24 cellular contexts compared by ENCODE assay signal in genomic region chr16:69721441-69721957, GRCh38. TPM values are rescaled to one million over a fixed set of nuclear protein-coding genes. Genes with fewer than 3 reads are reported as not detected.
DNase-seq lines count a peak whose midpoint lies in the region; ATAC-seq and TF ChIP-seq lines count a peak whose summit lies in the region.
"Had no signal": no experiment of that assay in that cellular context is flagged by ENCODE, and none has a peak within 500 bp of the region (broad histone marks: within the 10 kb centered on the region; RNA-seq: fewer than 3 reads in every experiment).

No MANE protein-coding gene starts in this region.

- no peaks in the 10 kb centered on the region for H3K9me3 Mint-ChIP-seq in type B pancreatic cell

- H3K4me3 ChIP-seq in right atrium auricular region (no peak overlapping the region), right cardiac atrium (ENCODE audit: low read length) (no peak overlapping the region), Panc1 (ENCODE audit: low read depth in 2 of 2, low read length in 2 of 2) (no peak overlapping the region)

- H3K4me1 ChIP-seq in right atrium auricular region (peaks cover 0 to 18% of the 10 kb centered on the region in 2 donors), right cardiac atrium (ENCODE audit: control insufficient read depth, insufficient read depth, low read length) (no peaks in the 10 kb centered on the region), Panc1 (ENCODE audit: control insufficient read depth, insufficient read depth, low read length) (peaks cover 14% of the 10 kb centered on the region; the same call in 1 of the 2 replicates)
- H3K4me1 ChIP-seq: BE2C had no signal

- peak; percentile 21 for DNase-seq in right atrium auricular region (ENCODE audit: low spot score)
- DNase-seq in right cardiac atrium = no peak
- DNase-seq in Panc1 (ENCODE audit: low read depth, low spot score) = no peak
- DNase-seq in mesenteric fat pad (ENCODE audit: low spot score) = peak; percentile 24
- DNase-seq in type B pancreatic cell (ENCODE audit: extremely low spot score, unreplicated experiment) = peak; percentile 11
- no peak for DNase-seq in NCI-H2227 (lab: John Stamatoyannopoulos, UW; ENCODE audit: unreplicated experiment)
- DNase-seq: ACHN; BE2C; GOT3; HCEC 1CT; KBM-7; MV-4-11; NCI-H1105; NCI-H1436 treated with DMSO at 0.1 percent for 48 hours; NCI-H187 treated with DMSO at 0.1 percent for 48 hours; NCI-H446 treated with DMSO at 0.1 percent for 48 hours; NCI-H526; NCI-H82; NK-92 treated with Interleukin-12 subunit alpha and Interleukin-12 subunit beta, amount 100 ng/mL, for 24 hours; PC-3; RPMI8226; SHP77 had no signal

- H3K4me3 Mint-ChIP-seq in type B pancreatic cell = no peak overlapping the region

- intact Hi-C loops in right cardiac atrium (cut with DNase I) = no loop called here
- intact Hi-C loops in Panc1 (cut with micrococcal nuclease; ENCODE audit: unreplicated experiment) = no loop called here

- H3K4me1 Mint-ChIP-seq in type B pancreatic cell (ENCODE audit: unreplicated experiment) = peaks cover 16% of the 10 kb centered on the region

- H3K27ac Mint-ChIP-seq in type B pancreatic cell = peak overlapping the region; percentile 46

- CTCF ChIA-PET in Panc1 (lab: Charles Lee) = no interaction called here

- peaks cover 4% of the 10 kb centered on the region for H3K36me3 ChIP-seq in right atrium auricular region
- H3K36me3 ChIP-seq in Panc1 (ENCODE audit: control insufficient read depth, insufficient read depth, low read length) = peaks cover 2% of the 10 kb centered on the region
- H3K36me3 ChIP-seq: BE2C had no signal

- POLR2A ChIA-PET in Panc1 (lab: Charles Lee) = no interaction called here

- in situ Hi-C loops in Panc1 (cut with HindIII; ENCODE audit: low pct_unique_long_range_greater_than_20kb, low sequenced_read_pairs) = no loop called here

- peaks cover 7% of the 10 kb centered on the region for H3K36me3 Mint-ChIP-seq in type B pancreatic cell

- H3K27me3 ChIP-seq in right atrium auricular region = no peaks in the 10 kb centered on the region
- H3K27me3 ChIP-seq in right cardiac atrium (ENCODE audit: control insufficient read depth, insufficient read depth) = no peaks in the 10 kb centered on the region
- H3K27me3 ChIP-seq in Panc1 (ENCODE audit: control insufficient read depth, insufficient read depth, low read length) = no peaks in the 10 kb centered on the region
- H3K27me3 ChIP-seq: BE2C had no signal

- H3K27ac ChIP-seq in right atrium auricular region = no peak overlapping the region
- no peak overlapping the region for H3K27ac ChIP-seq in right cardiac atrium (ENCODE audit: low read length)
- H3K27ac ChIP-seq in Panc1 (ENCODE audit: low read length) = peak overlapping the region; percentile 53

- WGBS in right cardiac atrium = 96% methylated on average over 6 of the region's 6 CpGs

- BruUV-seq in Panc1 (replicated peaks; lab: Mats Ljungman, UMichigan) = no TSS peak

- H3K9me3 ChIP-seq in right atrium auricular region (no peaks in the 10 kb centered on the region), right cardiac atrium (ENCODE audit: control insufficient read depth, low read length) (no peaks in the 10 kb centered on the region), Panc1 (ENCODE audit: control insufficient read depth, insufficient read depth, low read depth, low read length) (no peaks in the 10 kb centered on the region)
- H3K9me3 ChIP-seq: BE2C had no signal

- H3K27me3 Mint-ChIP-seq in type B pancreatic cell = no peaks in the 10 kb centered on the region

- no peak for ATAC-seq in right cardiac atrium
- no peak for ATAC-seq in Panc1
- ATAC-seq in HG03039 (IDR thresholded peaks at IDR 0.05; ENCODE audit: unreplicated experiment) = no peak
- no peak for ATAC-seq in HG02763 (IDR thresholded peaks at IDR 0.05; ENCODE audit: unreplicated experiment)
- ATAC-seq: PC-3 had no signal

- no peak for TF ChIP-seq CTCF in right atrium auricular region (IDR thresholded peaks at IDR 0.05)
- no peak for TF ChIP-seq CTCF in Panc1 (IDR thresholded peaks at IDR 0.05)
- TF ChIP-seq CTCF in type B pancreatic cell (conservative IDR thresholded peaks at IDR 0.05) = no peak

RNA-seq across cellular contexts. Expression of gene NQO1, which starts 4.9 kb away (rescaled TPM):
- total RNA-seq in right atrium auricular region (10 to 100 TPM; 41.8 to 62.9 TPM), right cardiac atrium (10 to 100 TPM; 11.5 to 27.0 (median 15.7) TPM), Panc1 (2021; ENCODE audit: unreplicated experiment) (147 TPM), mesenteric fat pad (270 TPM), type B pancreatic cell (ENCODE audit: low replicate concordance) (112 and 159 TPM in 2 replicates)
- polyA plus RNA-seq in right cardiac atrium = 19.9 TPM
- polyA plus RNA-seq in Panc1 (2012; ENCODE audit: insufficient read length) = 203 TPM

RNA-seq across cellular contexts. Expression of gene NOB1, which starts 33.2 kb away (rescaled TPM):
- total RNA-seq in right atrium auricular region (10 to 100 TPM; 12.9 to 22.2 TPM), right cardiac atrium (10 to 100 TPM; 18.2 to 23.7 (median 20.9) TPM), Panc1 (2021; ENCODE audit: unreplicated experiment) (48.3 TPM), mesenteric fat pad (41.8 TPM), type B pancreatic cell (ENCODE audit: low replicate concordance) (52.3 and 60.3 TPM in 2 replicates)
- 14.9 TPM for polyA plus RNA-seq in right cardiac atrium
- polyA plus RNA-seq in Panc1 (2012; ENCODE audit: insufficient read length) = 58.5 TPM

RNA-seq across cellular contexts. Expression of gene WWP2, which starts 40.6 kb away (rescaled TPM):
- 10 to 100 TPM; 16.1 to 21.2 TPM for total RNA-seq in right atrium auricular region
- total RNA-seq in right cardiac atrium = 10 to 100 TPM; 18.0 to 24.6 (median 19.6) TPM
- polyA plus RNA-seq in right cardiac atrium = 11.0 TPM
- total RNA-seq in Panc1 (2021; ENCODE audit: unreplicated experiment) = 22.8 TPM
- polyA plus RNA-seq in Panc1 (2012; ENCODE audit: insufficient read length) = 14.1 TPM
- total RNA-seq in mesenteric fat pad = 43.0 TPM
- 37.2 and 38.8 TPM in 2 replicates for total RNA-seq in type B pancreatic cell (ENCODE audit: low replicate concordance)

Comparison
In these comparisons a context has a peak if more than half of its experiments do, and no peak if none do; other contexts are left out.
1. DNase-seq: peak in right atrium auricular region (single experiment), mesenteric fat pad (single experiment) and type B pancreatic cell (single experiment); none in right cardiac atrium (0 of 3), Panc1 (single experiment) and NCI-H2227 (single experiment).